ENCODE assay signal across 8 cellular contexts in the genomic region with DNA sequence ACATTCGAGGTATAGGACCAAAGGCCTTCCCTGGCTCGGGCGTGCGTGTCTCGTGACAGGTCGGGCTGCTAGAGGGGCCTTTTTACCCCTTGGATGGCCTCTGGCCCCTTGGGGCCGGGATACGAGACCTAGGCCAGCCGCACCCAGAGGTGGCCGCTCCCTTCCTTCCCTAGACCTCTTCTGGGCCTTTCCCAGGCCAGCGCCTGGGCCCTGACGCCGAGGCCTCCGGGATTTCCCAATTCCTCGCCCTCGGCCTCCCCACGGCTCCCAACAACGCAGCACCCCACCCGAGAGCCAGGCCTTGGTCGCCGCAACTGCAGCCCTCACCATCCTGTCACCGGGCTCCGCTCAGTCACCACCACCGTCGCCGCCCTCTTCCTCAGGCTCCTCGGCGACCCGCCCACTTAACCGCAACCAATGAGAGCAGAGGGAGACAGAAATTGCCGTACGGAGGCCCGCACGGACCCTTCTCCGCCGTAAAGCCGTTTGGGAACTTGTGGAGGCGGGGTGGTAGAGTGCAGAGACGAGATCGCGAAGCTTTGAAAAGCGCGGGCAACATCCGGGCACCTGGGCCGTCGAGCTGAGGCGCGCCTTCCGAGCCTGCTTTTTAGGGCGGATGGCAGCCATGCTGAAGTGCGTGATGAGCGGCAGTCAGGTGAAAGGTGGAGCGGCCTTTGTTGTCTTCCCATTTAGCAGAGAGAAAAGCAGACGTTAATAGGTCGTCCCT. TPM values are rescaled to one million over a fixed set of nuclear protein-coding genes. Genes with fewer than 3 reads are reported as not detected.
A peak's percentile ranks its signal among the peaks of the same experiment; 100 is the strongest.
DNase-seq lines count a peak whose midpoint lies in the region; ATAC-seq lines count a peak whose summit lies in the region.

A gene (plus strand): TSS at position 610 of the 727 bp plus-strand sequence. CDS start 7 bp downstream, at position 617.
A gene (minus strand): TSS at position 390 of the 727 bp plus-strand sequence. CDS start 60 bp downstream, at position 330.

- H2BK5ac ChIP-seq in mesendoderm (ENCODE audit: low read length), result no peak within 1 kb of the TSS

- H3K4ac ChIP-seq in mesendoderm (ENCODE audit: low read depth, low read length), result no peak within 1 kb of the TSS

- peak within 1 kb of the TSS; percentile 59 for H3K4me2 ChIP-seq in mesendoderm (ENCODE audit: low read length)

- no peak within 1 kb of the TSS for H2BK120ac ChIP-seq in mesendoderm (ENCODE audit: low read depth, low read length)

- H3K36me3 ChIP-seq in endocrine pancreas (ENCODE audit: control insufficient read depth, insufficient read depth, low read length) (no peaks in the 10 kb centered on the region), mesendoderm (ENCODE audit: control insufficient read depth, insufficient read depth, low read length) (no peaks in the 10 kb centered on the region)

- H3K4me1 ChIP-seq in endocrine pancreas (ENCODE audit: control insufficient read depth, insufficient read depth, low read length), result peaks cover 9% of the 10 kb centered on the region
- H3K4me1 ChIP-seq in mesendoderm (ENCODE audit: control insufficient read depth, low read depth, low read length), result no peaks in the 10 kb centered on the region

- H3K18ac ChIP-seq in mesendoderm (ENCODE audit: low read length), result no peak within 1 kb of the TSS

- H3K9ac ChIP-seq in endocrine pancreas (ENCODE audit: control insufficient read depth, insufficient read depth, low read length), result peak within 1 kb of the TSS; percentile 58
- H3K9ac ChIP-seq in mesendoderm (ENCODE audit: low read length), result peak within 1 kb of the TSS; percentile 83

- no peaks in the 10 kb centered on the region for H3K27me3 ChIP-seq in endocrine pancreas (ENCODE audit: control insufficient read depth, insufficient read depth, low read length)
- H3K27me3 ChIP-seq in mesendoderm (ENCODE audit: insufficient read depth, low read length, poor library complexity), result no peaks in the 10 kb centered on the region

- peak within 1 kb of the TSS; percentile 15 for H3K27ac ChIP-seq in mesendoderm (ENCODE audit: low read depth, low read length)

- in situ Hi-C loops in Caki2 (cut with HindIII; ENCODE audit: low pct_unique_long_range_greater_than_20kb, low sequenced_read_pairs), result no loop called here

- no peak within 1 kb of the TSS for H4K8ac ChIP-seq in mesendoderm (ENCODE audit: low read depth, low read length)

- no peaks in the 10 kb centered on the region for H3K79me1 ChIP-seq in mesendoderm (ENCODE audit: low read length)

- no CpG with 5 or more reads among the region's 55 CpGs for WGBS in mesendoderm (ENCODE audit: extremely low coverage, insufficient coverage, low lambda C conversion rate)

- peaks cover 2% of the 10 kb centered on the region for H3K79me2 ChIP-seq in mesendoderm (ENCODE audit: control insufficient read depth, insufficient read depth, low read length)

- H3K56ac ChIP-seq in mesendoderm (ENCODE audit: low read length), result peak within 1 kb of the TSS; percentile 90

- no peak within 1 kb of the TSS for H4K5ac ChIP-seq in mesendoderm (ENCODE audit: low read length)

- peak; percentile 97 for DNase-seq in Caki2 (ENCODE audit: low read depth)
- peak; percentile 52 to 99 (median 96) for DNase-seq in HUDEP-2 (lab: John Stamatoyannopoulos, UW; ENCODE audit: unreplicated experiment in 76 of 76)
- DNase-seq in NOMO-1 treated with dmso at 0.1 percent for 144 hours (lab: John Stamatoyannopoulos, UW; ENCODE audit: unreplicated experiment), result peak; percentile 99
- DNase-seq in activated CD8-positive, alpha-beta memory T cell treated with anti-CD3 and anti-CD28 coated beads, Interleukin-2, amount 50 U/mL, for 1 hour (ENCODE audit: extremely low read depth), result peak; percentile 98
- DNase-seq in mesendoderm, result peak; percentile 99
- DNase-seq in stimulated activated CD8-positive, alpha-beta memory T cell treated with anti-CD3 and anti-CD28 coated beads, Interleukin-12 subunit alpha, Interleukin-12 subunit beta, amount 100 ng/mL, for 4 hours (ENCODE audit: low read depth), result peak; percentile 97

- peak; percentile 94 for ATAC-seq in GM21390 (IDR thresholded peaks at IDR 0.05; ENCODE audit: unreplicated experiment)

- H3K9me3 ChIP-seq in endocrine pancreas (ENCODE audit: control insufficient read depth, low read length), result no peaks in the 10 kb centered on the region

- no peak within 1 kb of the TSS for H2AK5ac ChIP-seq in mesendoderm (ENCODE audit: low read length)

- no peak within 1 kb of the TSS for H2BK15ac ChIP-seq in mesendoderm (replicated peaks; ENCODE audit: low read depth)

- peak within 1 kb of the TSS; percentile 85 for H3K4me3 ChIP-seq in endocrine pancreas (ENCODE audit: control insufficient read depth, insufficient read depth, low read length)
- H3K4me3 ChIP-seq in mesendoderm (ENCODE audit: low read length), result peak within 1 kb of the TSS; percentile 81

- no peak within 1 kb of the TSS for H3K23ac ChIP-seq in mesendoderm (ENCODE audit: low read length)

RNA-seq across cellular contexts. Expression of the first gene that starts in this region (rescaled TPM):
- total RNA-seq in Caki2 (2014; rRNA removed; shearing (Covaris generic); ENCODE audit: low replicate concordance), result 2.8 and 20.2 TPM in 2 replicates
- 0.04 TPM for polyA plus RNA-seq in mesendoderm (2013, experiment 1 of 2)
- polyA plus RNA-seq in mesendoderm (2013, experiment 2 of 2), result 0.01 TPM

RNA-seq across cellular contexts. Expression of the second gene that starts in this region (rescaled TPM):
- total RNA-seq in Caki2 (2014; rRNA removed; shearing (Covaris generic); ENCODE audit: low replicate concordance), result 45.8 and 49.3 TPM in 2 replicates
- polyA plus RNA-seq in mesendoderm (2013, experiment 1 of 2), result 84.3 TPM
- 82.9 TPM for polyA plus RNA-seq in mesendoderm (2013, experiment 2 of 2)

Comparison
In these comparisons a context has a peak if more than half of its experiments do, and no peak if none do; other contexts are left out.
1. Peak in every context shown above with its lines: DNase-seq, ATAC-seq, H3K4me3 ChIP-seq and H3K27ac ChIP-seq.